In the genomic region with DNA sequence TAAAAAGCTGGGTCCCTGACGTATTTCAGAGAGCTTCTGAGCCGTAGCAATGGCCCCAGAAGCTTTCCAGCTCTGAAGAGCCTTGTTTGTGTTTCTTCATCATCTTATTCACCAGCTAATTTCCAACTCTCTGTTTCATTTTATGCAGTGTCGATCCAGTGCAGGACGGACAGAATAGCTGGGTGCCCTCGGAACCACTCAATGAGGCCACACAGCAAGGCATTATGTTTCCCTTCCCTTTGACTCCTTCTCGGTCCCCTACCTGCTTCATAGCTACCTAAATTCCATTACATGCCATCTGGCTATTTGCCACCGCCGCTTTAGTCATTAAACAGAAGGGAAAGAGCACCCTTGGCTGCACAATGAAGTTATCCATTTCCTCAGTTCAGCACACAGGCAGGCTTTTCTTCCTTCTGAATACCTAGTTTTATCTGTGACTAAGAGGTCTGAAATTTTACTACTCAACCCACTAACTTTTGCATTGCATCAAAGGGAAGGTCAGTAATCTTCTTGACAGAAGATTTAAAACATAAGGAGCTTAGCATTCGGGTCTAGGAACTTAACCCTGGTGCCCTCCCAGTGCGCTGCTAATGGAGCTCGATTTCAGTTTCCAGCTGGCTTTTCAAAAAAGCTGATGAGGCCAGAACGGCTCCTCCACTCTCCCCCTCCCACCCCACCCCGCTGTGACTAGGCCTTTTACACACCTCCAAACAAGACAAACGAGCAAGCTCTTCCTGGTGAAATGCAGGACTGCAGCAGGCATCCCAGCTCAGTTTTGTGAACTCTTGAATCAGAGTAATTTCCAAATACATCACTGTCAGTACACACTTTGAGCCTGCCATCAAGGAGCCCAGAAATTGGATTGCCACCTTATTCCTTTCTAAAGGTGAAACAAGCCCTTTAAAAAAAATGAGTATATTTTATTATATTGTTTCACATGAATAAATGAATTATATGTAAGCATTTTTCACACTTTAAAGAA, we compare ENCODE assay signal across 13 cellular contexts.
DNase-seq lines count a peak whose midpoint lies in the region; ATAC-seq and TF ChIP-seq lines count a peak whose summit lies in the region.
"Had no signal": no experiment of that assay in that cellular context is flagged by ENCODE, and none has a peak within 500 bp of the region (broad histone marks: within the 10 kb centered on the region; RNA-seq: fewer than 3 reads in every experiment).

No MANE protein-coding gene starts in this region.

- ATAC-seq in omental fat pad (ENCODE audit: low FRiP score) (peak; percentile 69), GM18502 (IDR thresholded peaks at IDR 0.05; ENCODE audit: poor library complexity, unreplicated experiment) (no peak)
- no peak for ATAC-seq in activated T-cell treated with anti-CD3 and anti-CD28 coated beads, Interleukin-2, amount 50 U/mL, for 4 hours
- ATAC-seq: right cardiac atrium had no signal

- H3K27me3 Mint-ChIP-seq in activated T-cell treated with anti-CD3 and anti-CD28 coated beads, Interleukin-2, amount 50 U/mL, for 4 hours (ENCODE audit: low read depth): no peaks in the 10 kb centered on the region

- peak overlapping the region; percentile 86 for H3K27ac ChIP-seq in HUES48 (ENCODE audit: low read depth, low read length)
- H3K27ac ChIP-seq: GM23248 had no signal

- no peaks in the 10 kb centered on the region for H3K36me3 ChIP-seq in HUES48 (ENCODE audit: control insufficient read depth, insufficient read depth, low read length)

- H3K9me3 Mint-ChIP-seq in activated T-cell treated with anti-CD3 and anti-CD28 coated beads, Interleukin-2, amount 50 U/mL, for 4 hours: no peaks in the 10 kb centered on the region
- H3K9me3 Mint-ChIP-seq: activated naive CD8-positive, alpha-beta T cell treated with anti-CD3 and anti-CD28 coated beads, Interleukin-2, amount 10 ng/mL, durations not matched to agents 7 days and 5 days had no signal

- H3K27me3 ChIP-seq in HUES48 (ENCODE audit: control insufficient read depth, insufficient read depth, low read length): no peaks in the 10 kb centered on the region

- no peak overlapping the region for H3K9ac ChIP-seq in HUES48 (ENCODE audit: low read depth, low read length)
- H3K9ac ChIP-seq: GM23248 had no signal

- H3K4me1 ChIP-seq in HUES48 (ENCODE audit: control insufficient read depth, insufficient read depth, low read length): peaks cover 18% of the 10 kb centered on the region

- no peak overlapping the region for H3K4me3 Mint-ChIP-seq in activated T-cell treated with anti-CD3 and anti-CD28 coated beads, Interleukin-2, amount 50 U/mL, for 4 hours
- H3K4me3 Mint-ChIP-seq: activated naive CD8-positive, alpha-beta T cell treated with anti-CD3 and anti-CD28 coated beads, Interleukin-2, amount 10 ng/mL, durations not matched to agents 7 days and 5 days had no signal

- peak overlapping the region; percentile 29; the same call in 1 of the 2 replicates for H3K4me3 ChIP-seq in HUES48 (ENCODE audit: low read depth, low read length)
- H3K4me3 ChIP-seq in fibroblast of villous mesenchyme (ENCODE audit: low read depth, low read length): peak overlapping the region; percentile 7
- H3K4me3 ChIP-seq: GM23248 had no signal

- H3K4me1 Mint-ChIP-seq in activated T-cell treated with anti-CD3 and anti-CD28 coated beads, Interleukin-2, amount 50 U/mL, for 4 hours (ENCODE audit: low read depth): no peaks in the 10 kb centered on the region
- H3K4me1 Mint-ChIP-seq: activated naive CD8-positive, alpha-beta T cell treated with anti-CD3 and anti-CD28 coated beads, Interleukin-2, amount 10 ng/mL, durations not matched to agents 7 days and 5 days had no signal

- H3K9me3 ChIP-seq in HUES48 (ENCODE audit: control insufficient read depth, insufficient read depth, low read length): no peaks in the 10 kb centered on the region

- H3K36me3 Mint-ChIP-seq in activated T-cell treated with anti-CD3 and anti-CD28 coated beads, Interleukin-2, amount 50 U/mL, for 4 hours (ENCODE audit: insufficient read depth): no peaks in the 10 kb centered on the region
- H3K36me3 Mint-ChIP-seq: activated naive CD8-positive, alpha-beta T cell treated with anti-CD3 and anti-CD28 coated beads, Interleukin-2, amount 10 ng/mL, durations not matched to agents 7 days and 5 days had no signal

- TF ChIP-seq CTCF in fibroblast of villous mesenchyme (IDR thresholded peaks at IDR 0.05; ENCODE audit: insufficient read depth, low read depth, low read length): no peak
- TF ChIP-seq CTCF in omental fat pad (IDR thresholded peaks at IDR 0.05): no peak

- DNase-seq in NCI-H748 treated with DMSO at 0.1 percent for 48 hours (lab: John Stamatoyannopoulos, UW) (peak; percentile 79), fibroblast of villous mesenchyme (ENCODE audit: low read depth) (peak; percentile 86), omental fat pad (ENCODE audit: low spot score) (peak; percentile 36), inferior parietal cortex (ENCODE audit: extremely low spot score) (no peak), NCI-H526 (lab: John Stamatoyannopoulos, UW) (no peak)
- DNase-seq in activated T-cell treated with anti-CD3 and anti-CD28 coated beads, Interleukin-2, amount 50 U/mL, for 4 hours: no peak
- DNase-seq: activated naive CD8-positive, alpha-beta T cell treated with anti-CD3 and anti-CD28 coated beads, Interleukin-2, amount 10 ng/mL, durations not matched to agents 7 days and 5 days; EL; GM23248; left cardiac atrium; right cardiac atrium had no signal

Comparison
In these comparisons a context has a peak if more than half of its experiments do, and no peak if none do; other contexts are left out.
1. DNase-seq: peak in NCI-H748 treated with DMSO at 0.1 percent for 48 hours (single experiment), fibroblast of villous mesenchyme (single experiment) and omental fat pad (single experiment); none in inferior parietal cortex (single experiment), activated T-cell treated with anti-CD3 and anti-CD28 coated beads, Interleukin-2, amount 50 U/mL, for 4 hours (single experiment) and NCI-H526 (0 of 2).